Comparison of ENCODE assay signal across 11 cellular contexts in the genomic region with DNA sequence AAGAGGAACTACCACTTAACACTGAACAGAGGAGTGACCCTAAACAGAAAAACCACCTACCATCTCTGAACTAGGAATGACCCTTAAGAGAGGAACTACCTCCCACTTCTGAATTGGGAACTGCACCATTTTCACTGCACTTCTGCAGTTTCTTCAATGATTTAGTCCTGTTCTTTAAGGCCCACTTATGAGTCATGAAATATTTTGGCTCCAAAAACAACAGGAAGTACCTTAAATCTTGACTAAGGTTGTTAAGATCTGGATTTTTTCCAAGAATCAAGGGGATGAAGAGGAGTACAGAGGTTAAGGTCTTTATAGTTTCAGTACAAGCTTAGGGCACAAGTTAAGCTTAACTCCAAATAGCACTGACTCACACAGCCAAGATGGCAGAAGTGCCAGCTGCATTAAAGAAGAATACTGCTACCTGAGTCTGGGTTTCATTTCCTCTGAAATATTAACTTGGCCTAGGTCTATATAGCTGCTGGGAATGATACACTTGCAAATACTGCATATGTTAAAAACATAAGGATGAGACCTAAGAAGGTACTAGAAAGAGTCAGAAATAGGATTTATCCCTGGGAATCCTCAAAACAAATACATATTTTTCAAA. TPM values are rescaled to one million over a fixed set of nuclear protein-coding genes. Genes with fewer than 3 reads are reported as not detected.
DNase-seq lines count a peak whose midpoint lies in the region; ATAC-seq and TF ChIP-seq lines count a peak whose summit lies in the region.
"Had no signal": no experiment of that assay in that cellular context is flagged by ENCODE, and none has a peak within 500 bp of the region (broad histone marks: within the 10 kb centered on the region; RNA-seq: fewer than 3 reads in every experiment).

No MANE protein-coding gene starts in this region.

- peaks cover 10% of the 10 kb centered on the region for H3K4me1 Mint-ChIP-seq in memory B cell
- H3K4me1 Mint-ChIP-seq in activated CD8-positive, alpha-beta memory T cell treated with anti-CD3 and anti-CD28 coated beads, Interleukin-2, amount 10 ng/mL, durations not matched to agents 7 days and 5 days = peaks cover 7% of the 10 kb centered on the region

- peak; percentile 69 for DNase-seq in EH (ENCODE audit: low read depth)
- DNase-seq in NB4 (ENCODE audit: low read depth) = peak; percentile 47
- peak; percentile 51 for DNase-seq in astrocyte of the hippocampus (ENCODE audit: low read depth, low spot score)
- no peak for DNase-seq in memory B cell (ENCODE audit: low spot score in 2 of 2)
- no peak for DNase-seq in NCI-H69 (lab: John Stamatoyannopoulos, UW)
- no peak for DNase-seq in heart left ventricle
- DNase-seq in activated CD8-positive, alpha-beta memory T cell treated with anti-CD3 and anti-CD28 coated beads, Interleukin-2, amount 10 ng/mL, durations not matched to agents 7 days and 5 days = no peak
- DNase-seq: DMS153, H7, NCI-H2029 treated with DMSO at 0.1 percent for 48 hours had no signal

- H3K27me3 Mint-ChIP-seq in memory B cell = no peaks in the 10 kb centered on the region
- no peaks in the 10 kb centered on the region for H3K27me3 Mint-ChIP-seq in activated CD8-positive, alpha-beta memory T cell treated with anti-CD3 and anti-CD28 coated beads, Interleukin-2, amount 10 ng/mL, durations not matched to agents 7 days and 5 days

- H3K4me3 Mint-ChIP-seq in memory B cell = no peak overlapping the region
- H3K4me3 Mint-ChIP-seq in activated CD8-positive, alpha-beta memory T cell treated with anti-CD3 and anti-CD28 coated beads, Interleukin-2, amount 10 ng/mL, durations not matched to agents 7 days and 5 days = no peak overlapping the region

- peaks cover 0 to 30% (median 21%) of the 10 kb centered on the region in 9 donors for H3K36me3 ChIP-seq in heart left ventricle

- no peaks in the 10 kb centered on the region for H3K9me3 Mint-ChIP-seq in memory B cell
- no peaks in the 10 kb centered on the region for H3K9me3 Mint-ChIP-seq in activated CD8-positive, alpha-beta memory T cell treated with anti-CD3 and anti-CD28 coated beads, Interleukin-2, amount 10 ng/mL, durations not matched to agents 7 days and 5 days (ENCODE audit: low read depth)

- peak overlapping the region in 1 of 12 donors; percentile 42 for H3K27ac ChIP-seq in heart left ventricle

- no peak for ATAC-seq in memory B cell (ENCODE audit: low read depth)
- no peak for ATAC-seq in GM18502 (IDR thresholded peaks at IDR 0.05; ENCODE audit: poor library complexity, unreplicated experiment)
- ATAC-seq in heart left ventricle = no peak
- no peak for ATAC-seq in activated CD8-positive, alpha-beta memory T cell treated with anti-CD3 and anti-CD28 coated beads, Interleukin-2, amount 10 ng/mL, durations not matched to agents 7 days and 5 days

- H3K27me3 ChIP-seq in heart left ventricle = no peaks in the 10 kb centered on the region

- intact Hi-C loops in heart left ventricle (cut with DNase I) = no loop called here

- peaks cover 0 to 64% (median 28%) of the 10 kb centered on the region in 12 donors for H3K4me1 ChIP-seq in heart left ventricle

- no peak overlapping the region for H3K4me3 ChIP-seq in NB4 (ENCODE audit: low read depth, low read length)
- H3K4me3 ChIP-seq in heart left ventricle = no peak overlapping the region

- peaks cover 10% of the 10 kb centered on the region for H3K36me3 Mint-ChIP-seq in memory B cell
- H3K36me3 Mint-ChIP-seq in activated CD8-positive, alpha-beta memory T cell treated with anti-CD3 and anti-CD28 coated beads, Interleukin-2, amount 10 ng/mL, durations not matched to agents 7 days and 5 days = peaks cover 2% of the 10 kb centered on the region

- no peaks in the 10 kb centered on the region for H3K9me3 ChIP-seq in heart left ventricle

- H3K27ac Mint-ChIP-seq in memory B cell = peak overlapping the region; percentile 50
- no peak overlapping the region for H3K27ac Mint-ChIP-seq in activated CD8-positive, alpha-beta memory T cell treated with anti-CD3 and anti-CD28 coated beads, Interleukin-2, amount 10 ng/mL, durations not matched to agents 7 days and 5 days

- CTCF ChIA-PET in activated CD8-positive, alpha-beta memory T cell treated with anti-CD3 and anti-CD28 coated beads, Interleukin-2, amount 10 ng/mL, durations not matched to agents 7 days and 5 days (lab: Charles Lee) = no interaction called here

- no peak for TF ChIP-seq CTCF in NB4 (IDR thresholded peaks at IDR 0.05; ENCODE audit: low read depth, low read length)
- TF ChIP-seq CTCF in heart left ventricle (IDR thresholded peaks at IDR 0.05) = no peak

- TF ChIP-seq POLR2A in NB4 (IDR thresholded peaks at IDR 0.05; ENCODE audit: extremely low read depth, insufficient read length) (no peak), heart left ventricle (IDR thresholded peaks at IDR 0.05) (no peak)

RNA-seq across cellular contexts. Expression of gene NPC2, which starts 4.2 kb away (rescaled TPM):
- total RNA-seq in heart left ventricle = 100 to 1,000 TPM in 7 of 9 donors, 10 to 100 TPM in 2; 69.4 to 374 (median 135) TPM
- 100 to 1,000 TPM; 126 to 145 TPM for polyA plus RNA-seq in heart left ventricle
- 10 to 100 TPM; 25.0 to 35.6 TPM for total RNA-seq in activated CD8-positive, alpha-beta memory T cell treated with anti-CD3 and anti-CD28 coated beads, Interleukin-2, amount 10 ng/mL, durations not matched to agents 7 days and 5 days

RNA-seq across cellular contexts. Expression of gene ISCA2, which starts 4.7 kb away (rescaled TPM):
- 10 to 100 TPM; 10.8 to 45.8 (median 36.2) TPM for total RNA-seq in heart left ventricle
- polyA plus RNA-seq in heart left ventricle = 10 to 100 TPM; 31.2 to 32.3 TPM
- total RNA-seq in activated CD8-positive, alpha-beta memory T cell treated with anti-CD3 and anti-CD28 coated beads, Interleukin-2, amount 10 ng/mL, durations not matched to agents 7 days and 5 days = 10 to 100 TPM; 20.9 to 25.6 TPM

Comparison
In these comparisons a context has a peak if more than half of its experiments do, and no peak if none do; other contexts are left out.
1. DNase-seq: peak in EH (single experiment), NB4 (single experiment) and astrocyte of the hippocampus (single experiment); none in memory B cell (0 of 2), NCI-H69 (single experiment), heart left ventricle (0 of 5) and activated CD8-positive, alpha-beta memory T cell treated with anti-CD3 and anti-CD28 coated beads, Interleukin-2, amount 10 ng/mL, durations not matched to agents 7 days and 5 days (single experiment).